In the genomic region with DNA sequence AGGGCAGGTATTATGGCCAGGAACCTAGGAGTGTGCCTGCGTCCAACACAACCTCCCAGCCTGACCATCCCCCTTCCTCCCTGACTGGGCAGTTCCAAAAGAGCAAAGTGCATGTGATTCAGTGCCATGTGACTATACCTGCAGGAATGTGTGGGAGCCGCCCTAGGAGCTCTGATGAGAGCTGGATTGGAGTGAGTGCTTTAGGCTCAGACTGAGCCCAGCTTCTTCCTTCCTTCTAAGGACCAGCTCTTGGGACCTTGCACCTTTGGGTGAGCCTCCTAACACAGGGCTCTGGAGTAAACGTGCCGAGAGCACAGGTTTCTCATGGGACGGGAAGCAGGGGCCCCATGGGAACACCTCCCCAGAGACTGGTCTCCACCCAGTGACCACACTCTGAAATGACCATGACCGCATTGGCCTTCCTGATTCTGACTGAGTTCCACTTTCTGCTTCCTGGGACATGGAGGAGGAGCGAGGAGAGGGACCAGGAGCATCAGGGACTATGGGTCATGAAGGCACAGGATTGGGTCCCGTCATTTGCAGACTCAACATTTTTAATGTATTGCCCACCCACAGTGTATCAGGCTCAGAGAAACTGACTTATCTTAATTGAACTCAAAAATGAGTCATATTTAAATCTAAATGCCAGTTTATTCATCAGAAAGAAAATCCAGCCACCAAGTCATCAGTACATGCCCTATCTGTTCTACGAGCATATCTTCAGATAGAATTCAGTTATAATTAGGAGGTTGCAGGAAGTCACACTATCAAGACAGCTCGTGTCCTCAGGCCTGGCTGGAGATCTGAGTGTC, we compare ENCODE assay signal across 10 cellular contexts.
DNase-seq lines count a peak whose midpoint lies in the region; ATAC-seq, FAIRE-seq and TF ChIP-seq lines count a peak whose summit lies in the region.
"Had no signal": no experiment of that assay in that cellular context is flagged by ENCODE, and none has a peak within 500 bp of the region (broad histone marks: within the 10 kb centered on the region; RNA-seq: fewer than 3 reads in every experiment).

No MANE protein-coding gene starts in this region.

- no peak for TF ChIP-seq POLR2A in H54 (IDR thresholded peaks at IDR 0.05; ENCODE audit: low read depth, low read length)
- TF ChIP-seq POLR2A in heart left ventricle (IDR thresholded peaks at IDR 0.05), result no peak

- intact Hi-C loops in heart left ventricle (cut with DNase I), result no loop called here
- intact Hi-C loops in pancreas (cut with DNase I), result no loop called here
- intact Hi-C loops in tibial artery (cut with DNase I; ENCODE audit: low total_unique reads), result no loop called here

- 68 to 75% (median 69%) methylated on average over 10 of the region's 10 CpGs for WGBS in heart left ventricle, 4 donors
- WGBS in pancreas, 2 donors, result 73 to 75% methylated on average over 10 of the region's 10 CpGs

- TF ChIP-seq CTCF in heart left ventricle (IDR thresholded peaks at IDR 0.05) (no peak), pancreas (IDR thresholded peaks at IDR 0.05) (no peak), tibial artery (IDR thresholded peaks at IDR 0.05) (no peak), WERI-Rb-1 (IDR thresholded peaks at IDR 0.05; ENCODE audit: low read depth, low read length) (no peak)

- no peak for FAIRE-seq in H54 (lab: Jason Lieb, UNC)
- FAIRE-seq in RCC 7860 (lab: Jason Lieb, UNC), result peak; percentile 84
- FAIRE-seq in pancreas (lab: Jason Lieb, UNC), result no peak

- H3K36me3 ChIP-seq in heart left ventricle, result no peaks in the 10 kb centered on the region
- H3K36me3 ChIP-seq in pancreas, result no peaks in the 10 kb centered on the region
- H3K36me3 ChIP-seq in tibial artery, result no peaks in the 10 kb centered on the region
- H3K36me3 ChIP-seq in WERI-Rb-1, result no peaks in the 10 kb centered on the region

- ATAC-seq in heart left ventricle, result peak in 3 of 4 donors; percentile 23 to 33 (median 26)
- ATAC-seq in pancreas, result peak; percentile 58 to 90 (median 86)
- ATAC-seq in GM21390 (IDR thresholded peaks at IDR 0.05; ENCODE audit: unreplicated experiment), result no peak

- no peak overlapping the region for H3K27ac ChIP-seq in heart left ventricle
- no peak overlapping the region for H3K27ac ChIP-seq in pancreas
- H3K27ac ChIP-seq in tibial artery, result no peak overlapping the region
- no peak overlapping the region for H3K27ac ChIP-seq in WERI-Rb-1

- H3K9me3 ChIP-seq in heart left ventricle (peaks cover 0 to 4% (median 0%) of the 10 kb centered on the region in 12 donors), pancreas (no peaks in the 10 kb centered on the region), tibial artery (peaks cover 0 to 8% (median 0%) of the 10 kb centered on the region in 3 donors), WERI-Rb-1 (ENCODE audit: severe bottlenecking) (peaks cover 4% of the 10 kb centered on the region)

- no peak overlapping the region for H3K4me3 ChIP-seq in heart left ventricle
- H3K4me3 ChIP-seq in pancreas, result no peak overlapping the region
- no peak overlapping the region for H3K4me3 ChIP-seq in tibial artery
- no peak overlapping the region for H3K4me3 ChIP-seq in WERI-Rb-1 (ENCODE audit: low read depth, low read length)

- H3K27me3 ChIP-seq in heart left ventricle (peaks cover 0 to 6% (median 0%) of the 10 kb centered on the region in 9 donors), pancreas (no peaks in the 10 kb centered on the region), tibial artery (peaks cover 0 to 8% of the 10 kb centered on the region in 2 donors), WERI-Rb-1 (ENCODE audit: insufficient read depth, low read depth, severe bottlenecking) (peaks cover 83% of the 10 kb centered on the region)

- DNase-seq in H54 (ENCODE audit: insufficient read length, low spot score) (peak; percentile 65), RCC 7860 (ENCODE audit: low spot score) (peak; percentile 93), heart left ventricle (no peak), pancreas (peak in 2 of 6 donors; percentile 28 to 40), tibial artery (no peak), WERI-Rb-1 (no peak), cerebellar cortex (ENCODE audit: low spot score) (no peak)
- DNase-seq: activated effector memory CD4-positive, alpha-beta T cell treated with Interleukin-2 at 50 U/mL for 16 hours; effector CD4-positive, alpha-beta T cell had no signal

- H3K4me1 ChIP-seq in heart left ventricle, result peaks cover 0 to 24% (median 1%) of the 10 kb centered on the region in 12 donors
- peaks cover 0 to 3% (median 0%) of the 10 kb centered on the region in 3 donors for H3K4me1 ChIP-seq in pancreas
- H3K4me1 ChIP-seq in tibial artery, result no peaks in the 10 kb centered on the region

Comparison
In these comparisons a context has a peak if more than half of its experiments do, and no peak if none do; other contexts are left out.
1. DNase-seq: peak in H54 (single experiment) and RCC 7860 (single experiment); none in heart left ventricle (0 of 5), tibial artery (0 of 2), WERI-Rb-1 (single experiment) and cerebellar cortex (single experiment).